8 cellular contexts compared by ENCODE assay signal in the genomic region with DNA sequence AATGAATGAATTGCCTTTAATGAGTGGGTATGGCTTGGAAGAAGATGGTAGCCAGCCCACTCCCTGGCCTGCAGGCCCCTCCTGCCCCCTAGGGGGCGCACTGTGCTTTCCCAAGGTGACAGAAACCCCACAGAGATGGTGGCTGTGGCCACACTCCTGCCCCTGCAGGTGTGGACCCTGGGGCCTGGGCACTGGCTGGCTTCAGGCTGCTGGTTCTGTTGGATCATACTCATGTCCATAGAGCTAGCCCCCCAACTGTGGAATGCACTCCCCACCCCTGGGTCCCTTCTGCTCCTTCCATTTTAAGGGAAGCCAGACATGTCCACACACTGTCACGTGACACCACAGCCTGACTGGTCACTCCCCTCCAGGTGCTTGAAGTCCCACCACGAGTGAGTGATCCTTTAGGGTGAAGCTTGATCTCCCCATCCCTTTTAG. TPM values are rescaled to one million over a fixed set of nuclear protein-coding genes. Genes with fewer than 3 reads are reported as not detected.
DNase-seq lines count a peak whose midpoint lies in the region; FAIRE-seq and TF ChIP-seq lines count a peak whose summit lies in the region.

No MANE protein-coding gene starts in this region.

- no peaks in the 10 kb centered on the region for H3K36me3 ChIP-seq in KMS-11 (ENCODE audit: insufficient read depth)
- no peaks in the 10 kb centered on the region for H3K36me3 ChIP-seq in endothelial cell of umbilical vein (ENCODE audit: control insufficient read depth in 2 of 2, extremely low read depth in 1 of 2, insufficient read depth in 2 of 2, low read length in 2 of 2)

- no peaks in the 10 kb centered on the region for H3K9me3 ChIP-seq in endothelial cell of umbilical vein (replicated peaks; ENCODE audit: control insufficient read depth, insufficient read depth, low read length)

- no peaks in the 10 kb centered on the region for H3K27me3 ChIP-seq in KMS-11 (ENCODE audit: insufficient read depth, low read depth)
- H3K27me3 ChIP-seq in endothelial cell of umbilical vein (ENCODE audit: control insufficient read depth in 2 of 2, insufficient read depth in 2 of 2, low read length in 2 of 2), result no peaks in the 10 kb centered on the region

- H3K4me1 ChIP-seq in KMS-11 (ENCODE audit: low read depth, poor library complexity, severe bottlenecking) (peaks cover 9% of the 10 kb centered on the region), endothelial cell of umbilical vein (ENCODE audit: control insufficient read depth, extremely low read depth, insufficient read depth, low read length) (peaks cover 26% of the 10 kb centered on the region)

- FAIRE-seq in GM18507 (lab: Jason Lieb, UNC), result peak; percentile 70
- FAIRE-seq in endothelial cell of umbilical vein (lab: Jason Lieb, UNC), result no peak

- no peak overlapping the region for H3K4me3 ChIP-seq in AG04449 (ENCODE audit: low read depth, low read length)
- no peak overlapping the region for H3K4me3 ChIP-seq in KMS-11 (IDR thresholded peaks at IDR 0.05; ENCODE audit: insufficient read depth, low read depth, low read length)
- no peak overlapping the region for H3K4me3 ChIP-seq in endothelial cell of umbilical vein (replicated peaks in 1 of 3; ENCODE audit: insufficient read depth in 1 of 3, low read depth in 1 of 3, low read length in 3 of 3)

- no peaks in the 10 kb centered on the region for H3K79me2 ChIP-seq in KMS-11 (ENCODE audit: insufficient read depth, low read depth)
- no peaks in the 10 kb centered on the region for H3K79me2 ChIP-seq in endothelial cell of umbilical vein (ENCODE audit: control insufficient read depth, insufficient read depth, low read length)

- dilution Hi-C loops in endothelial cell of umbilical vein (cut with MboI; ENCODE audit: extremely low pct_ligation_motif_present, low sequenced_read_pairs), result no loop called here

- H3K9ac ChIP-seq in KMS-11 (no peak overlapping the region), endothelial cell of umbilical vein (replicated peaks; ENCODE audit: extremely low read depth, insufficient read depth, low read length) (no peak overlapping the region)

- no peak for DNase-seq in AG04449 (ENCODE audit: low read depth, low spot score)
- DNase-seq in GM18507 (ENCODE audit: extremely low spot score, insufficient read length, low read depth), result peak; percentile 52
- peak; percentile 76 for DNase-seq in activated CD4-positive, alpha-beta memory T cell treated with anti-CD3 and anti-CD28 coated beads for 36 hours
- no peak for DNase-seq in endothelial cell of umbilical vein (ENCODE audit: low read depth, low spot score)
- DNase-seq in osteocyte (ENCODE audit: extremely low spot score, unreplicated experiment), result no peak
- no peak for DNase-seq in putamen (ENCODE audit: low spot score)
- no peak for DNase-seq in LoVo (ENCODE audit: low spot score)

- H3K4me2 ChIP-seq in KMS-11 (no peak overlapping the region), endothelial cell of umbilical vein (ENCODE audit: insufficient read depth, low read length) (no peak overlapping the region)

- H4K20me1 ChIP-seq in KMS-11 (ENCODE audit: insufficient read depth) (no peaks in the 10 kb centered on the region), endothelial cell of umbilical vein (replicated peaks; ENCODE audit: control insufficient read depth, extremely low read depth, insufficient read depth, low read length) (no peaks in the 10 kb centered on the region)

- intact Hi-C loops in activated CD4-positive, alpha-beta memory T cell treated with anti-CD3 and anti-CD28 coated beads for 36 hours (cut with micrococcal nuclease), result loop anchor here (1.0 to 2.0 kb wide), 2 partner anchors 26 to 67 kb away; no protein-coding TSS in a partner anchor
- intact Hi-C loops in endothelial cell of umbilical vein (cut with micrococcal nuclease), result loop anchor here (1.0 to 5.0 kb wide), 3 partner anchors 53 to 87 kb away; partner anchors contain the start of gene PPIF

- no peaks in the 10 kb centered on the region for H3K36me3 Mint-ChIP-seq in activated CD4-positive, alpha-beta memory T cell treated with anti-CD3 and anti-CD28 coated beads for 36 hours
- peaks cover 15% of the 10 kb centered on the region for H3K36me3 Mint-ChIP-seq in osteocyte (ENCODE audit: unreplicated experiment)

- peak; percentile 70 for TF ChIP-seq CTCF in AG04449 (IDR thresholded peaks at IDR 0.05; ENCODE audit: insufficient read depth, low read length, missing control alignments)
- TF ChIP-seq CTCF in KMS-11 (conservative IDR thresholded peaks at IDR 0.05; ENCODE audit: low read depth, low read length), result peak; percentile 78
- peak; percentile 75 to 86 for TF ChIP-seq CTCF in endothelial cell of umbilical vein (IDR thresholded peaks at IDR 0.05; ENCODE audit: extremely low read depth in 1 of 2, insufficient read depth in 1 of 2, low read depth in 1 of 2, low read length in 2 of 2)
- TF ChIP-seq CTCF in osteocyte (IDR thresholded peaks at IDR 0.05), result peak; percentile 69

- POLR2A ChIA-PET in AG04449 (lab: Yijun Ruan, JAX) (no interaction called here), endothelial cell of umbilical vein (lab: Charles Lee) (no interaction called here)
- POLR2A ChIA-PET in activated CD4-positive, alpha-beta memory T cell treated with anti-CD3 and anti-CD28 coated beads for 36 hours (lab: Charles Lee), result no interaction called here

- no peaks in the 10 kb centered on the region for H3K4me1 Mint-ChIP-seq in activated CD4-positive, alpha-beta memory T cell treated with anti-CD3 and anti-CD28 coated beads for 36 hours (ENCODE audit: low read depth)
- H3K4me1 Mint-ChIP-seq in osteocyte (ENCODE audit: unreplicated experiment), result peaks cover 93% of the 10 kb centered on the region

- no peak overlapping the region for H3K27ac Mint-ChIP-seq in activated CD4-positive, alpha-beta memory T cell treated with anti-CD3 and anti-CD28 coated beads for 36 hours
- H3K27ac Mint-ChIP-seq in osteocyte (ENCODE audit: unreplicated experiment), result peak overlapping the region; percentile 98

- CTCF ChIA-PET in AG04449 (lab: Yijun Ruan, JAX) (interaction anchor here (0.6 to 7.2 kb wide), 14 partner anchors 8 to 81 kb away, joined by 3 to 42 read pairs (median 7); no protein-coding TSS in a partner anchor), endothelial cell of umbilical vein (lab: Charles Lee) (interaction anchor here (0.7 to 3.2 kb wide), 10 partner anchors 9 to 67 kb away, joined by 3 to 19 read pairs (median 4); no protein-coding TSS in a partner anchor)
- CTCF ChIA-PET in activated CD4-positive, alpha-beta memory T cell treated with anti-CD3 and anti-CD28 coated beads for 36 hours (lab: Charles Lee), result interaction anchor here (0.6 to 2.4 kb wide), 14 partner anchors 12 to 172 kb away, joined by 3 to 16 read pairs (median 4); no protein-coding TSS in a partner anchor

- H2AFZ ChIP-seq in KMS-11 (ENCODE audit: low read depth) (no peak overlapping the region), endothelial cell of umbilical vein (ENCODE audit: low read depth, low read length) (no peak overlapping the region)

- TF ChIP-seq POLR2A in endothelial cell of umbilical vein (IDR thresholded peaks at IDR 0.05; ENCODE audit: low read depth, low read length), result no peak

- H3K4me3 Mint-ChIP-seq in activated CD4-positive, alpha-beta memory T cell treated with anti-CD3 and anti-CD28 coated beads for 36 hours, result no peak overlapping the region
- no peak overlapping the region for H3K4me3 Mint-ChIP-seq in osteocyte (ENCODE audit: unreplicated experiment)

- BruUV-seq in endothelial cell of umbilical vein (replicated peaks; lab: Mats Ljungman, UMichigan), result no TSS peak

- no peaks in the 10 kb centered on the region for H3K9me3 Mint-ChIP-seq in activated CD4-positive, alpha-beta memory T cell treated with anti-CD3 and anti-CD28 coated beads for 36 hours
- no peaks in the 10 kb centered on the region for H3K9me3 Mint-ChIP-seq in osteocyte (ENCODE audit: unreplicated experiment)

- H3K27me3 Mint-ChIP-seq in activated CD4-positive, alpha-beta memory T cell treated with anti-CD3 and anti-CD28 coated beads for 36 hours, result peaks cover 1% of the 10 kb centered on the region
- no peaks in the 10 kb centered on the region for H3K27me3 Mint-ChIP-seq in osteocyte (ENCODE audit: unreplicated experiment)

- no peak overlapping the region for H3K27ac ChIP-seq in KMS-11
- H3K27ac ChIP-seq in endothelial cell of umbilical vein (ENCODE audit: insufficient read depth, low read depth, low read length), result no peak overlapping the region

- no peaks in the 10 kb centered on the region for H3K9me1 ChIP-seq in endothelial cell of umbilical vein (replicated peaks; ENCODE audit: control insufficient read depth, extremely low read depth, insufficient read depth, low read length)

TF ChIP-seq in endothelial cell of umbilical vein, 7 proteins besides CTCF, POLR2A, EP300 and RAD21 (continues in another document):
- no peak for TF ChIP-seq POLR2AphosphoS5 (IDR thresholded peaks at IDR 0.05; ENCODE audit: insufficient read depth, low read depth, low read length)
- no peak for TF ChIP-seq MYC (IDR thresholded peaks at IDR 0.05; ENCODE audit: low read depth, low read length)
- no peak for TF ChIP-seq FOS (IDR thresholded peaks at IDR 0.05; ENCODE audit: borderline replicate concordance, insufficient read depth, low read length)
- TF ChIP-seq JUN (IDR thresholded peaks at IDR 0.05; ENCODE audit: borderline replicate concordance, insufficient read depth, insufficient read length, low read depth), result no peak

RNA-seq across cellular contexts. Expression of gene ZCCHC24, which starts 44.8 kb away (rescaled TPM):
- under 1 TPM; 0.77 to 1.00 TPM for total RNA-seq in activated CD4-positive, alpha-beta memory T cell treated with anti-CD3 and anti-CD28 coated beads for 36 hours
- total RNA-seq in endothelial cell of umbilical vein (5.7 and 8.4 TPM in 2 replicates), osteocyte (85.7 and 88.3 TPM in 2 replicates)
- polyA plus RNA-seq in endothelial cell of umbilical vein, result 4.7 and 5.2 TPM in 2 replicates
- polyA plus RNA-seq in endothelial cell of umbilical vein (2011; cell fraction: cytosol; rRNA removed), result 4.5 and 4.6 TPM in 2 replicates
- 2.9 and 3.2 TPM in 2 replicates for polyA plus RNA-seq in endothelial cell of umbilical vein (2011; cell fraction: nucleus; rRNA removed)
- polyA plus RNA-seq in endothelial cell of umbilical vein (2012), result 3.6 and 6.8 TPM in 2 replicates
- 6.0 and 6.3 TPM in 2 replicates for polyA minus RNA-seq in endothelial cell of umbilical vein
- polyA minus RNA-seq in endothelial cell of umbilical vein (2011; cell fraction: cytosol; rRNA and poly(A)+ RNA removed), result 2.6 TPM
- 1.9 and 2.9 TPM in 2 replicates for polyA minus RNA-seq in endothelial cell of umbilical vein (2011; cell fraction: nucleus; rRNA and poly(A)+ RNA removed)

RNA-seq across cellular contexts. Expression of gene PPIF, which starts 53.3 kb away (rescaled TPM):
- total RNA-seq in activated CD4-positive, alpha-beta memory T cell treated with anti-CD3 and anti-CD28 coated beads for 36 hours, result 10 to 100 TPM; 87.2 to 94.0 TPM
- total RNA-seq in endothelial cell of umbilical vein (42.7 and 51.2 TPM in 2 replicates), osteocyte (17.0 and 20.7 TPM in 2 replicates)
- polyA plus RNA-seq in endothelial cell of umbilical vein, result 38.7 and 50.7 TPM in 2 replicates
- 73.6 and 86.3 TPM in 2 replicates for polyA plus RNA-seq in endothelial cell of umbilical vein (2011; cell fraction: cytosol; rRNA removed)
- 59.8 and 66.8 TPM in 2 replicates for polyA plus RNA-seq in endothelial cell of umbilical vein (2011; cell fraction: nucleus; rRNA removed)
- 60.9 and 70.8 TPM in 2 replicates for polyA plus RNA-seq in endothelial cell of umbilical vein (2012)
- 40.4 and 49.0 TPM in 2 replicates for polyA minus RNA-seq in endothelial cell of umbilical vein
- polyA minus RNA-seq in endothelial cell of umbilical vein (2011; cell fraction: cytosol; rRNA and poly(A)+ RNA removed), result 79.4 TPM
- 27.5 and 31.9 TPM in 2 replicates for polyA minus RNA-seq in endothelial cell of umbilical vein (2011; cell fraction: nucleus; rRNA and poly(A)+ RNA removed)

Comparison
In these comparisons a context has a peak if more than half of its experiments do, and no peak if none do; other contexts are left out.
1. DNase-seq: peak in GM18507 (single experiment) and activated CD4-positive, alpha-beta memory T cell treated with anti-CD3 and anti-CD28 coated beads for 36 hours (single experiment); none in AG04449 (single experiment), endothelial cell of umbilical vein (single experiment), osteocyte (single experiment), putamen (single experiment) and LoVo (single experiment).
2. Peak in every context shown above with its lines, with median percentiles within 50 percentile points of each other: CTCF ChIP-seq.